9 cellular contexts compared by ENCODE assay signal in the genomic region with DNA sequence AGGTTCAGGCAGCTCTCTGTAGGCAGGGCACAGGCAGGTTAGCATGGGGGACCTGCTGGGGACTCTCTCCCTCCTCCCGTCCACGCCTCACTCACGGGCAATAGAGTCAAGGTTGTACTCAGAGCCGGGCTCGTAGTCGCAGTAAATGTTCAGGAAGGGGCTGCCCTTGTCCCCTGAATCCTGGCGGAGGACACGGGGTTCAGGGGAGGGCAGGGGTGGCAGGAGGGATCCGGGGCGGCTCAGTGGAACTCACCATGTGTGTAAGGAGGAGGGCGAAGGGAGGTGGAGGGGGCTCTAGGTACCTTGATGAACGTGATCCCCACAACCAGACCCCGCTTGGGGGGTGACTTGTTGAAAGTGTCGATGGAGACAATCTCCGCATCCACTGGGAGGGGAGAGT. TPM values are rescaled to one million over a fixed set of nuclear protein-coding genes. Genes with fewer than 3 reads are reported as not detected.
A peak's percentile ranks its signal among the peaks of the same experiment; 100 is the strongest.
DNase-seq lines count a peak whose midpoint lies in the region; ATAC-seq and TF ChIP-seq lines count a peak whose summit lies in the region.
"Had no signal": no experiment of that assay in that cellular context is flagged by ENCODE, and none has a peak within 500 bp of the region (broad histone marks: within the 10 kb centered on the region; RNA-seq: fewer than 3 reads in every experiment).

No MANE protein-coding gene starts in this region.

- no peaks in the 10 kb centered on the region for H3K27me3 Mint-ChIP-seq in activated naive CD4-positive, alpha-beta T cell treated with anti-CD3 and anti-CD28 coated beads for 36 hours (ENCODE audit: low read depth)
- no peaks in the 10 kb centered on the region for H3K27me3 Mint-ChIP-seq in activated naive CD8-positive, alpha-beta T cell treated with anti-CD3 and anti-CD28 coated beads, Interleukin-2, amount 50 U/mL, for 24 hours

- intact Hi-C loops in activated naive CD4-positive, alpha-beta T cell treated with anti-CD3 and anti-CD28 coated beads for 36 hours (cut with micrococcal nuclease): loop anchor here (1.0 kb wide), 1 partner anchor 47 kb away; no protein-coding TSS in a partner anchor

- H3K4me3 ChIP-seq in kidney epithelial cell (ENCODE audit: low read depth, low read length): peak overlapping the region; percentile 73
- H3K4me3 ChIP-seq in subcutaneous abdominal adipose tissue (ENCODE audit: low read depth in 1 of 5, low read length in 5 of 5): peak overlapping the region; percentile 79 to 90 (median 83)

- no peak for DNase-seq in activated naive CD4-positive, alpha-beta T cell treated with anti-CD3 and anti-CD28 coated beads for 36 hours
- DNase-seq in activated naive CD4-positive, alpha-beta T cell treated with Interleukin-2 at 50 U/mL for 16 hours: no peak
- DNase-seq in activated naive CD8-positive, alpha-beta T cell treated with anti-CD3 and anti-CD28 coated beads, Interleukin-2, amount 50 U/mL, for 24 hours: no peak
- no peak for DNase-seq in kidney epithelial cell (ENCODE audit: low read depth)
- DNase-seq in stimulated activated CD4-positive, alpha-beta T cell treated with anti-CD3 and anti-CD28 coated beads, Interleukin-1b, Interleukin-23, amount 100 ng/mL, for 48 hours: no peak
- DNase-seq in left lobe of liver (ENCODE audit: low spot score): no peak

- TF ChIP-seq CTCF in kidney epithelial cell (IDR thresholded peaks at IDR 0.05; ENCODE audit: insufficient read depth, low read length, poor library complexity, severe bottlenecking): no peak

- no peak for ATAC-seq in activated naive CD8-positive, alpha-beta T cell treated with anti-CD3 and anti-CD28 coated beads, Interleukin-2, amount 50 U/mL, for 24 hours
- ATAC-seq in left lobe of liver (no peak), GM21447 (IDR thresholded peaks at IDR 0.05; ENCODE audit: unreplicated experiment) (no peak)

- peaks cover 5% of the 10 kb centered on the region for H3K36me3 Mint-ChIP-seq in activated naive CD4-positive, alpha-beta T cell treated with anti-CD3 and anti-CD28 coated beads for 36 hours (ENCODE audit: low read depth)
- peaks cover 5% of the 10 kb centered on the region for H3K36me3 Mint-ChIP-seq in activated naive CD8-positive, alpha-beta T cell treated with anti-CD3 and anti-CD28 coated beads, Interleukin-2, amount 50 U/mL, for 24 hours (ENCODE audit: low read depth)

- CTCF ChIA-PET in activated naive CD4-positive, alpha-beta T cell treated with anti-CD3 and anti-CD28 coated beads for 36 hours (lab: Charles Lee): interaction anchor here (1.0 to 4.6 kb wide), 11 partner anchors 13 to 224 kb away, joined by 3 to 17 read pairs (median 6); partner anchors contain the start of genes DHX34 and NAPA

- no peak overlapping the region for H3K27ac ChIP-seq in subcutaneous abdominal adipose tissue (ENCODE audit: low read depth, low read length)

- H3K27ac Mint-ChIP-seq in activated naive CD4-positive, alpha-beta T cell treated with anti-CD3 and anti-CD28 coated beads for 36 hours: no peak overlapping the region
- H3K27ac Mint-ChIP-seq in activated naive CD8-positive, alpha-beta T cell treated with anti-CD3 and anti-CD28 coated beads, Interleukin-2, amount 50 U/mL, for 24 hours: peak overlapping the region; percentile 39

- peaks cover 31% of the 10 kb centered on the region for H3K4me1 Mint-ChIP-seq in activated naive CD4-positive, alpha-beta T cell treated with anti-CD3 and anti-CD28 coated beads for 36 hours (ENCODE audit: low read depth)
- H3K4me1 Mint-ChIP-seq in activated naive CD8-positive, alpha-beta T cell treated with anti-CD3 and anti-CD28 coated beads, Interleukin-2, amount 50 U/mL, for 24 hours: peaks cover 38% of the 10 kb centered on the region

- H3K9ac ChIP-seq in subcutaneous abdominal adipose tissue (ENCODE audit: low read length in 5 of 5): peak overlapping the region in 2 of 5 donors; percentile 82 to 89

- H3K27me3 ChIP-seq in kidney epithelial cell (ENCODE audit: control insufficient read depth, insufficient read depth, low read length) (peaks cover 6% of the 10 kb centered on the region), subcutaneous abdominal adipose tissue (ENCODE audit: control insufficient read depth in 5 of 5, insufficient read depth in 4 of 5, low read length in 5 of 5) (no peaks in the 10 kb centered on the region)

- no peaks in the 10 kb centered on the region for H3K9me3 ChIP-seq in subcutaneous abdominal adipose tissue (ENCODE audit: control insufficient read depth in 5 of 5, low read length in 5 of 5)

- peak overlapping the region; percentile 99 for H3K4me3 Mint-ChIP-seq in activated naive CD4-positive, alpha-beta T cell treated with anti-CD3 and anti-CD28 coated beads for 36 hours
- H3K4me3 Mint-ChIP-seq in activated naive CD8-positive, alpha-beta T cell treated with anti-CD3 and anti-CD28 coated beads, Interleukin-2, amount 50 U/mL, for 24 hours: peak overlapping the region; percentile 99

- H3K4me1 ChIP-seq in subcutaneous abdominal adipose tissue (ENCODE audit: control insufficient read depth in 5 of 5, insufficient read depth in 5 of 5, low read length in 5 of 5): peaks cover 2 to 19% (median 19%) of the 10 kb centered on the region in 5 donors

- no peaks in the 10 kb centered on the region for H3K9me3 Mint-ChIP-seq in activated naive CD4-positive, alpha-beta T cell treated with anti-CD3 and anti-CD28 coated beads for 36 hours
- no peaks in the 10 kb centered on the region for H3K9me3 Mint-ChIP-seq in activated naive CD8-positive, alpha-beta T cell treated with anti-CD3 and anti-CD28 coated beads, Interleukin-2, amount 50 U/mL, for 24 hours

- peaks cover 1% of the 10 kb centered on the region for H3K36me3 ChIP-seq in kidney epithelial cell (ENCODE audit: control insufficient read depth, insufficient read depth, low read length)
- peaks cover 0 to 23% (median 17%) of the 10 kb centered on the region in 5 donors for H3K36me3 ChIP-seq in subcutaneous abdominal adipose tissue (ENCODE audit: control insufficient read depth in 5 of 5, insufficient read depth in 5 of 5, low read length in 5 of 5)

RNA-seq across cellular contexts. Expression of gene KPTN, which starts 0.8 kb away (rescaled TPM):
- total RNA-seq in activated naive CD4-positive, alpha-beta T cell treated with anti-CD3 and anti-CD28 coated beads for 36 hours: 10 to 100 TPM; 14.2 to 15.5 TPM
- total RNA-seq in kidney epithelial cell (6.0 and 6.6 TPM in 2 replicates), left lobe of liver (6.6 TPM)

RNA-seq across cellular contexts. Expression of gene SLC8A2, which starts 11.5 kb away (rescaled TPM):
- total RNA-seq in activated naive CD4-positive, alpha-beta T cell treated with anti-CD3 and anti-CD28 coated beads for 36 hours: not detected
- total RNA-seq in kidney epithelial cell (not detected in 2 replicates), left lobe of liver (0.10 TPM)
- total RNA-seq: dermis microvascular lymphatic vessel endothelial cell had no signal

RNA-seq across cellular contexts. Expression of gene NAPA, which starts 31.7 kb away (rescaled TPM):
- 10 to 100 TPM; 72.5 to 75.1 TPM for total RNA-seq in activated naive CD4-positive, alpha-beta T cell treated with anti-CD3 and anti-CD28 coated beads for 36 hours
- 127 and 142 TPM in 2 replicates for total RNA-seq in kidney epithelial cell
- 96.3 TPM for total RNA-seq in left lobe of liver
